Comparison of ENCODE assay signal across 16 cellular contexts in genomic region chr4:85005865-85006377, GRCh38. TPM values are rescaled to one million over a fixed set of nuclear protein-coding genes. Genes with fewer than 3 reads are reported as not detected.
DNase-seq lines count a peak whose midpoint lies in the region; ATAC-seq lines count a peak whose summit lies in the region.
"Had no signal": no experiment of that assay in that cellular context is flagged by ENCODE, and none has a peak within 500 bp of the region (broad histone marks: within the 10 kb centered on the region; RNA-seq: fewer than 3 reads in every experiment).

No MANE protein-coding gene starts in this region.

- H3K27ac Mint-ChIP-seq in activated T-helper 1 cell treated with anti-CD3 and anti-CD28 coated beads, Interleukin-12 subunit alpha, Interleukin-12 subunit beta, Interleukin-2, Interleukin-4 antibody, amounts not matched to agents 30 ng/mL and 10 ng/mL and 1 ng/mL, durations not matched to agents 14 hours and 24 hours and 36 hours = no peak overlapping the region
- H3K27ac Mint-ChIP-seq: CD4-positive, CD25-positive, alpha-beta regulatory T cell; naive B cell had no signal

- H3K9me3 Mint-ChIP-seq in activated T-helper 1 cell treated with anti-CD3 and anti-CD28 coated beads, Interleukin-12 subunit alpha, Interleukin-12 subunit beta, Interleukin-2, Interleukin-4 antibody, amounts not matched to agents 30 ng/mL and 10 ng/mL and 1 ng/mL, durations not matched to agents 14 hours and 24 hours and 36 hours = no peaks in the 10 kb centered on the region

- intact Hi-C loops in activated T-helper 1 cell treated with anti-CD3 and anti-CD28 coated beads, Interleukin-12 subunit alpha, Interleukin-12 subunit beta, Interleukin-2, Interleukin-4 antibody, amounts not matched to agents 30 ng/mL and 10 ng/mL and 1 ng/mL, durations not matched to agents 14 hours and 24 hours and 36 hours (cut with micrococcal nuclease) = no loop called here

- ATAC-seq in GM18868 (IDR thresholded peaks at IDR 0.05; ENCODE audit: unreplicated experiment) = no peak

- H3K27me3 Mint-ChIP-seq in activated T-helper 1 cell treated with anti-CD3 and anti-CD28 coated beads, Interleukin-12 subunit alpha, Interleukin-12 subunit beta, Interleukin-2, Interleukin-4 antibody, amounts not matched to agents 30 ng/mL and 10 ng/mL and 1 ng/mL, durations not matched to agents 14 hours and 24 hours and 36 hours (ENCODE audit: insufficient read depth) = no peaks in the 10 kb centered on the region
- H3K27me3 Mint-ChIP-seq: CD4-positive, CD25-positive, alpha-beta regulatory T cell had no signal

- peak; percentile 85 for DNase-seq in AG20443 (ENCODE audit: low spot score)
- peak; percentile 92 for DNase-seq in LHCN-M2 (ENCODE audit: low read depth)
- DNase-seq in astrocyte of the hippocampus (ENCODE audit: low read depth, low spot score) = peak; percentile 76
- DNase-seq in iris pigment epithelial cell (ENCODE audit: low read depth) = peak; percentile 93
- DNase-seq in SHP77 (lab: John Stamatoyannopoulos, UW) = no peak
- no peak for DNase-seq in activated effector memory CD4-positive, alpha-beta T cell treated with Interleukin-2 at 50 U/mL for 16 hours
- DNase-seq in activated T-helper 1 cell treated with anti-CD3 and anti-CD28 coated beads, Interleukin-12 subunit alpha, Interleukin-12 subunit beta, Interleukin-2, Interleukin-4 antibody, amounts not matched to agents 30 ng/mL and 10 ng/mL and 1 ng/mL, durations not matched to agents 14 hours and 24 hours and 36 hours (ENCODE audit: low spot score) = no peak
- DNase-seq: activated CD4-positive, alpha-beta T cell treated with anti-CD3 and anti-CD28 coated beads for 1 hour; activated naive CD4-positive, alpha-beta T cell; CD4-positive, CD25-positive, alpha-beta regulatory T cell; effector CD8-positive, alpha-beta T cell; MM.1S; naive B cell; NCI-H524; small intestine had no signal

- H3K36me3 Mint-ChIP-seq in activated T-helper 1 cell treated with anti-CD3 and anti-CD28 coated beads, Interleukin-12 subunit alpha, Interleukin-12 subunit beta, Interleukin-2, Interleukin-4 antibody, amounts not matched to agents 30 ng/mL and 10 ng/mL and 1 ng/mL, durations not matched to agents 14 hours and 24 hours and 36 hours (ENCODE audit: low read depth) = no peaks in the 10 kb centered on the region
- H3K36me3 Mint-ChIP-seq: CD4-positive, CD25-positive, alpha-beta regulatory T cell; naive B cell had no signal

- H3K4me3 Mint-ChIP-seq in activated T-helper 1 cell treated with anti-CD3 and anti-CD28 coated beads, Interleukin-12 subunit alpha, Interleukin-12 subunit beta, Interleukin-2, Interleukin-4 antibody, amounts not matched to agents 30 ng/mL and 10 ng/mL and 1 ng/mL, durations not matched to agents 14 hours and 24 hours and 36 hours = no peak overlapping the region
- H3K4me3 Mint-ChIP-seq: CD4-positive, CD25-positive, alpha-beta regulatory T cell; naive B cell had no signal

- no peaks in the 10 kb centered on the region for H3K4me1 Mint-ChIP-seq in activated T-helper 1 cell treated with anti-CD3 and anti-CD28 coated beads, Interleukin-12 subunit alpha, Interleukin-12 subunit beta, Interleukin-2, Interleukin-4 antibody, amounts not matched to agents 30 ng/mL and 10 ng/mL and 1 ng/mL, durations not matched to agents 14 hours and 24 hours and 36 hours (ENCODE audit: low read depth)
- H3K4me1 Mint-ChIP-seq: CD4-positive, CD25-positive, alpha-beta regulatory T cell; naive B cell had no signal

RNA-seq across cellular contexts. Expression of gene WDFY3, which starts 39.4 kb away (rescaled TPM):
- 38.7 and 48.9 TPM in 2 replicates for total RNA-seq in LHCN-M2 (2014; rRNA removed)
- polyA plus RNA-seq in LHCN-M2 (2012) = 14.5 TPM
- 0.39 and 1.1 TPM in 2 replicates for total RNA-seq in activated T-helper 1 cell treated with anti-CD3 and anti-CD28 coated beads, Interleukin-12 subunit alpha, Interleukin-12 subunit beta, Interleukin-2, Interleukin-4 antibody, amounts not matched to agents 30 ng/mL and 10 ng/mL and 1 ng/mL, durations not matched to agents 14 hours and 24 hours and 36 hours
- polyA plus RNA-seq: CD4-positive, CD25-positive, alpha-beta regulatory T cell had no signal

Comparison
In these comparisons a context has a peak if more than half of its experiments do, and no peak if none do; other contexts are left out.
1. DNase-seq: peak in AG20443 (single experiment), LHCN-M2 (single experiment), astrocyte of the hippocampus (single experiment) and iris pigment epithelial cell (single experiment); none in SHP77 (0 of 2), activated effector memory CD4-positive, alpha-beta T cell treated with Interleukin-2 at 50 U/mL for 16 hours (single experiment) and activated T-helper 1 cell treated with anti-CD3 and anti-CD28 coated beads, Interleukin-12 subunit alpha, Interleukin-12 subunit beta, Interleukin-2, Interleukin-4 antibody, amounts not matched to agents 30 ng/mL and 10 ng/mL and 1 ng/mL, durations not matched to agents 14 hours and 24 hours and 36 hours (single experiment).
2. RNA of gene WDFY3, which starts 39.4 kb away (total RNA-seq): 38.7 to 48.9 TPM in LHCN-M2; 0.39 to 1.1 TPM in activated T-helper 1 cell treated with anti-CD3 and anti-CD28 coated beads, Interleukin-12 subunit alpha, Interleukin-12 subunit beta, Interleukin-2, Interleukin-4 antibody, amounts not matched to agents 30 ng/mL and 10 ng/mL and 1 ng/mL, durations not matched to agents 14 hours and 24 hours and 36 hours; every median in the first group is over 10 times any median in the second.